Comparison of ENCODE assay signal across 17 cellular contexts in the genomic region with DNA sequence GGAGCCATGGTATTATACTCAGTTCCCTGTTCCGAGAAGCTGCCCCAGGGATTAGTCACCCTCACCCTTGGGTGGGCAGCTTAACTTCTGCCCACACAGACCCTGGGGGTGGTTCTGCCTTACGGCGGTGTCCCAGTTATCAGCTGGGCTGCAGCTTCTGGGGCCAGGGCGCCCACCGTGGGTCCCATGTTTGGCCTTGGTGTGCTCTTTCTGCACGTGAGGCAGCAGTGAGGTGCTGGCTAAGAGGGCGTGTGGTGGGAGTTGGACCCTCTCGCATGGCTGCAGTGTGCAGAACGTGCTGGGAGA.
"Had no signal": no experiment of that assay in that cellular context is flagged by ENCODE, and none has a peak within 500 bp of the region (broad histone marks: within the 10 kb centered on the region; RNA-seq: fewer than 3 reads in every experiment).

No MANE protein-coding gene starts in this region.

- H3K36me3 Mint-ChIP-seq: activated CD8-positive, alpha-beta memory T cell treated with anti-CD3 and anti-CD28 coated beads, Interleukin-2, amount 10 ng/mL, durations not matched to agents 7 days and 5 days had no signal

- H3K4me3 Mint-ChIP-seq: activated CD8-positive, alpha-beta memory T cell treated with anti-CD3 and anti-CD28 coated beads, Interleukin-2, amount 10 ng/mL, durations not matched to agents 7 days and 5 days; activated naive CD8-positive, alpha-beta T cell; activated T-cell treated with anti-CD3 and anti-CD28 coated beads, Interleukin-2, amount 50 U/mL, for 4 hours; naive thymus-derived CD8-positive, alpha-beta T cell had no signal

- H3K27ac ChIP-seq: ascending aorta, cardiac muscle cell, coronary artery, thoracic aorta had no signal

- H3K4me1 Mint-ChIP-seq: activated CD8-positive, alpha-beta memory T cell treated with anti-CD3 and anti-CD28 coated beads, Interleukin-2, amount 10 ng/mL, durations not matched to agents 7 days and 5 days had no signal

- H3K27ac Mint-ChIP-seq: activated CD8-positive, alpha-beta memory T cell treated with anti-CD3 and anti-CD28 coated beads, Interleukin-2, amount 10 ng/mL, durations not matched to agents 7 days and 5 days; activated naive CD8-positive, alpha-beta T cell had no signal

- H3K4me1 ChIP-seq: ascending aorta had no signal

- H3K4me3 ChIP-seq: ascending aorta, cardiac muscle cell, coronary artery, lung, thoracic aorta had no signal

- H3K27me3 ChIP-seq: ascending aorta, cardiac muscle cell had no signal

- DNase-seq: activated CD4-positive, alpha-beta T cell treated with anti-CD3 and anti-CD28 coated beads, Interleukin-2, amount 50 U/mL, for 4 hours; activated CD8-positive, alpha-beta memory T cell treated with anti-CD3 and anti-CD28 coated beads, Interleukin-2, amount 10 ng/mL, durations not matched to agents 7 days and 5 days; activated effector memory CD4-positive, alpha-beta T cell treated with anti-CD3 and anti-CD28 coated beads, Interleukin-2, amount 50 U/mL, for 16 hours; activated T-cell treated with anti-CD3 and anti-CD28 coated beads, Interleukin-2, amount 50 U/mL, for 4 hours; effector CD8-positive, alpha-beta T cell; left cardiac atrium; naive thymus-derived CD8-positive, alpha-beta T cell; stimulated activated CD4-positive, alpha-beta T cell treated with anti-CD3 and anti-CD28 coated beads, Interleukin-4, amount 100 ng/mL, for 1 hour; stimulated activated CD8-positive, alpha-beta memory T cell treated with anti-CD3 and anti-CD28 coated beads, Interleukin-4, amount 100 ng/mL, for 48 hours; stimulated activated naive CD8-positive, alpha-beta T cell treated with anti-CD3 and anti-CD28 coated beads, Interleukin-15, Interleukin-2, amounts not matched to agents 100 U/mL and 50 U/mL, for 24 hours had no signal

- H3K9me3 Mint-ChIP-seq: activated T-cell treated with anti-CD3 and anti-CD28 coated beads, Interleukin-2, amount 50 U/mL, for 4 hours; naive thymus-derived CD8-positive, alpha-beta T cell had no signal

- H3K27me3 Mint-ChIP-seq: activated CD8-positive, alpha-beta memory T cell treated with anti-CD3 and anti-CD28 coated beads, Interleukin-2, amount 10 ng/mL, durations not matched to agents 7 days and 5 days; activated naive CD8-positive, alpha-beta T cell; naive thymus-derived CD8-positive, alpha-beta T cell had no signal

- ATAC-seq: activated CD4-positive, CD25-positive, alpha-beta regulatory T cell treated with anti-CD3 and anti-CD28 coated beads, Interleukin-2, amount 50 U/mL, for 24 hours; activated CD8-positive, alpha-beta memory T cell treated with anti-CD3 and anti-CD28 coated beads, Interleukin-2, amount 10 ng/mL, durations not matched to agents 7 days and 5 days; activated T-cell treated with anti-CD3 and anti-CD28 coated beads, Interleukin-2, amount 50 U/mL, for 4 hours; naive thymus-derived CD8-positive, alpha-beta T cell; stimulated activated naive CD8-positive, alpha-beta T cell treated with anti-CD3 and anti-CD28 coated beads, Interleukin-15, Interleukin-2, amounts not matched to agents 100 U/mL and 50 U/mL, for 24 hours had no signal

- H3K9me3 ChIP-seq: ascending aorta, thoracic aorta had no signal
